ENCODE assay signal across 16 cellular contexts in genomic region chr3:11588755-11589154, GRCh38. TPM values are rescaled to one million over a fixed set of nuclear protein-coding genes. Genes with fewer than 3 reads are reported as not detected.
DNase-seq lines count a peak whose midpoint lies in the region; ATAC-seq and TF ChIP-seq lines count a peak whose summit lies in the region.
"Had no signal": no experiment of that assay in that cellular context is flagged by ENCODE, and none has a peak within 500 bp of the region (broad histone marks: within the 10 kb centered on the region; RNA-seq: fewer than 3 reads in every experiment).

No MANE protein-coding gene starts in this region.

- ATAC-seq in central memory CD8-positive, alpha-beta T cell (replicated peaks; ENCODE audit: extremely low read depth, poor library complexity, severe bottlenecking): no peak
- no peak for ATAC-seq in SK-N-SH treated with all-trans-retinoic acid at 6 μM for 48 hours
- no peak for ATAC-seq in activated CD4-positive, CD25-positive, alpha-beta regulatory T cell treated with anti-CD3 and anti-CD28 coated beads, Interleukin-2, amount 50 U/mL, for 24 hours

- H3K4me1 ChIP-seq in transverse colon: peaks cover 25 to 76% (median 55%) of the 10 kb centered on the region in 4 donors

- DNase-seq in activated naive CD8-positive, alpha-beta T cell treated with anti-CD3 and anti-CD28 coated beads for 36 hours: no peak
- DNase-seq in central memory CD8-positive, alpha-beta T cell (ENCODE audit: low spot score in 2 of 2): no peak
- DNase-seq in transverse colon (no peak), germinal center (ENCODE audit: low spot score) (no peak)
- DNase-seq: activated B cell treated with CpG ODN at 0.5 μM for 24 hours; activated T-cell treated with anti-CD3 and anti-CD28 coated beads, Interleukin-2, amount 50 U/mL, for 1 hour; erythroblast; hippocampal formation; mesenchymal stem cell; NCI-H1930 had no signal

- H3K36me3 Mint-ChIP-seq in activated naive CD8-positive, alpha-beta T cell: peaks cover 5% of the 10 kb centered on the region
- peaks cover 29% of the 10 kb centered on the region for H3K36me3 Mint-ChIP-seq in activated naive CD8-positive, alpha-beta T cell treated with anti-CD3 and anti-CD28 coated beads for 36 hours
- H3K36me3 Mint-ChIP-seq in central memory CD8-positive, alpha-beta T cell (ENCODE audit: insufficient read depth): peaks cover 5% of the 10 kb centered on the region
- H3K36me3 Mint-ChIP-seq in nephron (ENCODE audit: low read depth): peaks cover 51% of the 10 kb centered on the region

- in situ Hi-C loops in transverse colon (cut with MboI; ENCODE audit: low pct_ligation_motif_present in 1 of 4, low pct_unique_long_range_greater_than_20kb in 1 of 4, low sequenced_read_pairs in 3 of 4): no loop called here

- H3K4me3 Mint-ChIP-seq in activated naive CD8-positive, alpha-beta T cell: no peak overlapping the region
- H3K4me3 Mint-ChIP-seq in activated naive CD8-positive, alpha-beta T cell treated with anti-CD3 and anti-CD28 coated beads for 36 hours: no peak overlapping the region
- no peak overlapping the region for H3K4me3 Mint-ChIP-seq in central memory CD8-positive, alpha-beta T cell
- peak overlapping the region in 2 of 3 experiments; percentile 31 to 60 for H3K4me3 Mint-ChIP-seq in nephron
- H3K4me3 Mint-ChIP-seq: activated B cell treated with CpG ODN at 0.5 μM for 24 hours had no signal

- H3K27ac Mint-ChIP-seq in activated naive CD8-positive, alpha-beta T cell: peak overlapping the region; percentile 69
- no peak overlapping the region for H3K27ac Mint-ChIP-seq in activated naive CD8-positive, alpha-beta T cell treated with anti-CD3 and anti-CD28 coated beads for 36 hours
- H3K27ac Mint-ChIP-seq in central memory CD8-positive, alpha-beta T cell (ENCODE audit: low read depth): peak overlapping the region; percentile 56
- H3K27ac Mint-ChIP-seq in nephron: peak overlapping the region; percentile 88 to 92 (median 92)
- H3K27ac Mint-ChIP-seq: activated B cell treated with CpG ODN at 0.5 μM for 24 hours had no signal

- intact Hi-C loops in transverse colon (cut with DNase I; ENCODE audit: low total_unique reads): loop anchor here (10.0 kb wide), 1 partner anchor 56 kb away; the partner anchor contains the start of gene VGLL4

- no peaks in the 10 kb centered on the region for H3K9me3 ChIP-seq in transverse colon
- H3K9me3 ChIP-seq: suprapubic skin had no signal

- peaks cover 57% of the 10 kb centered on the region for H3K4me1 Mint-ChIP-seq in activated naive CD8-positive, alpha-beta T cell (ENCODE audit: low read depth)
- peaks cover 45% of the 10 kb centered on the region for H3K4me1 Mint-ChIP-seq in activated naive CD8-positive, alpha-beta T cell treated with anti-CD3 and anti-CD28 coated beads for 36 hours
- peaks cover 80% of the 10 kb centered on the region for H3K4me1 Mint-ChIP-seq in central memory CD8-positive, alpha-beta T cell
- peaks cover 94% of the 10 kb centered on the region for H3K4me1 Mint-ChIP-seq in nephron

- no peak for TF ChIP-seq POLR2A in transverse colon (IDR thresholded peaks at IDR 0.05)

- no peak for TF ChIP-seq EP300 in transverse colon (IDR thresholded peaks at IDR 0.05; ENCODE audit: low read depth)

- H3K27me3 ChIP-seq in transverse colon: no peaks in the 10 kb centered on the region
- H3K27me3 ChIP-seq: suprapubic skin had no signal

- no peaks in the 10 kb centered on the region for H3K36me3 ChIP-seq in transverse colon
- H3K36me3 ChIP-seq: suprapubic skin had no signal

- no peak for TF ChIP-seq CTCF in nephron (IDR thresholded peaks at IDR 0.05; ENCODE audit: unreplicated experiment in 3 of 3)
- no peak for TF ChIP-seq CTCF in transverse colon (IDR thresholded peaks at IDR 0.05)

- no peak overlapping the region for H3K4me3 ChIP-seq in transverse colon
- H3K4me3 ChIP-seq: SK-N-MC, suprapubic skin had no signal

- H3K9me3 Mint-ChIP-seq in activated naive CD8-positive, alpha-beta T cell (ENCODE audit: low read depth): no peaks in the 10 kb centered on the region
- no peaks in the 10 kb centered on the region for H3K9me3 Mint-ChIP-seq in activated naive CD8-positive, alpha-beta T cell treated with anti-CD3 and anti-CD28 coated beads for 36 hours
- H3K9me3 Mint-ChIP-seq in central memory CD8-positive, alpha-beta T cell: no peaks in the 10 kb centered on the region
- H3K9me3 Mint-ChIP-seq in nephron: no peaks in the 10 kb centered on the region
- H3K9me3 Mint-ChIP-seq: activated B cell treated with CpG ODN at 0.5 μM for 24 hours had no signal

- H3K27ac ChIP-seq in transverse colon: peak overlapping the region; percentile 19 to 36 (median 28)
- H3K27ac ChIP-seq: SK-N-MC, suprapubic skin had no signal

- no peaks in the 10 kb centered on the region for H3K27me3 Mint-ChIP-seq in activated naive CD8-positive, alpha-beta T cell
- H3K27me3 Mint-ChIP-seq in activated naive CD8-positive, alpha-beta T cell treated with anti-CD3 and anti-CD28 coated beads for 36 hours: no peaks in the 10 kb centered on the region
- H3K27me3 Mint-ChIP-seq in central memory CD8-positive, alpha-beta T cell: no peaks in the 10 kb centered on the region
- no peaks in the 10 kb centered on the region for H3K27me3 Mint-ChIP-seq in nephron (ENCODE audit: low read depth)
- H3K27me3 Mint-ChIP-seq: activated B cell treated with CpG ODN at 0.5 μM for 24 hours had no signal

- 55 to 68% methylated on average over 3 of the region's 3 CpGs for WGBS in transverse colon (ENCODE audit: low coverage in 1 of 2), 2 donors

TF ChIP-seq in SK-N-SH treated with all-trans-retinoic acid at 6 μM for 48 hours, 23 proteins besides CTCF, POLR2A, EP300 and RAD21:
- TF ChIP-seq CSRNP3 (CRISPR knock-in tag; IDR thresholded peaks at IDR 0.05) (no peak), GLIS3 (CRISPR knock-in tag; IDR thresholded peaks at IDR 0.05) (no peak), ZFP30 (CRISPR knock-in tag; IDR thresholded peaks at IDR 0.05) (no peak), ZNF70 (CRISPR knock-in tag; IDR thresholded peaks at IDR 0.05) (no peak), PATZ1 (CRISPR knock-in tag; IDR thresholded peaks at IDR 0.05; ENCODE audit: borderline replicate concordance) (no peak), ISL1 (CRISPR knock-in tag; IDR thresholded peaks at IDR 0.05) (no peak), TSHZ2 (CRISPR knock-in tag; IDR thresholded peaks at IDR 0.05) (no peak)

RNA-seq across cellular contexts. Expression of gene VGLL4, which starts 55.0 kb away (rescaled TPM):
- 10 to 100 TPM; 44.0 to 44.8 TPM for total RNA-seq in activated naive CD8-positive, alpha-beta T cell treated with anti-CD3 and anti-CD28 coated beads for 36 hours
- 100 to 1,000 TPM in 1 of 4 donors, 10 to 100 TPM in 3; 67.3 to 175 (median 95.0) TPM for total RNA-seq in transverse colon

Comparison
In these comparisons a context has a peak if more than half of its experiments do, and no peak if none do; other contexts are left out.
1. H3K4me3 Mint-ChIP-seq: peak in nephron (2 of 3); none in activated naive CD8-positive, alpha-beta T cell (single experiment), activated naive CD8-positive, alpha-beta T cell treated with anti-CD3 and anti-CD28 coated beads for 36 hours (single experiment) and central memory CD8-positive, alpha-beta T cell (single experiment).